ENCODE assay signal across 7 cellular contexts in genomic region chr5:29944327-29944726, GRCh38.
"Had no signal": no experiment of that assay in that cellular context is flagged by ENCODE, and none has a peak within 500 bp of the region (broad histone marks: within the 10 kb centered on the region; RNA-seq: fewer than 3 reads in every experiment).

No MANE protein-coding gene starts in this region.

- H3K4me2 ChIP-seq: KMS-11 had no signal

- H3K9ac ChIP-seq: KMS-11 had no signal

- DNase-seq: IMR-90, KBM-7, KG1 had no signal

- ATAC-seq: HepG2, K562 had no signal

- H3K4me3 ChIP-seq: K562 had no signal

- H3K27ac ChIP-seq: HL-60, KMS-11 had no signal
